ENCODE assay signal across 1 cellular context in the genomic region with DNA sequence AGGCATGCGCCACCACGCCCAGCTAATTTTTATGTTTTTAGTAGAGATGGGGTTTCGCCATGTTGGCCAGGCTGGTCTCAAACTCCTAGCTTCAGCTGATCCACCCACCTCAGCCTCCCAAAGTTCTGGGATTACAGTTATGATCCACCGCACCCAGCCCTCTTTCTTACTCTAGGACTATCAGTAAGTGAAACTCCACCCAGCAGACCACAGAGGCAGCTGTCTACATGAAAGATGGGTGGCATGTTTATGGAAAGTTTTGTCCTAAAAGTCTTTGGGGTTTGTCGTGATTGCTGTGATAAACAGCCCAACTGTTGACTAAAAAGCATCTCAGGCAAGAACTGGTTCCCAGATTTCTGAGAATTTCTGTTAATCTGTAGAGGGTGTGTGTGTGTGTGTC.
TF ChIP-seq lines count a peak whose summit lies in the region.

No MANE protein-coding gene starts in this region.

TF ChIP-seq in GM12878, 131 proteins besides CTCF, POLR2A, EP300 and RAD21:
- TF ChIP-seq, protein P1, sequence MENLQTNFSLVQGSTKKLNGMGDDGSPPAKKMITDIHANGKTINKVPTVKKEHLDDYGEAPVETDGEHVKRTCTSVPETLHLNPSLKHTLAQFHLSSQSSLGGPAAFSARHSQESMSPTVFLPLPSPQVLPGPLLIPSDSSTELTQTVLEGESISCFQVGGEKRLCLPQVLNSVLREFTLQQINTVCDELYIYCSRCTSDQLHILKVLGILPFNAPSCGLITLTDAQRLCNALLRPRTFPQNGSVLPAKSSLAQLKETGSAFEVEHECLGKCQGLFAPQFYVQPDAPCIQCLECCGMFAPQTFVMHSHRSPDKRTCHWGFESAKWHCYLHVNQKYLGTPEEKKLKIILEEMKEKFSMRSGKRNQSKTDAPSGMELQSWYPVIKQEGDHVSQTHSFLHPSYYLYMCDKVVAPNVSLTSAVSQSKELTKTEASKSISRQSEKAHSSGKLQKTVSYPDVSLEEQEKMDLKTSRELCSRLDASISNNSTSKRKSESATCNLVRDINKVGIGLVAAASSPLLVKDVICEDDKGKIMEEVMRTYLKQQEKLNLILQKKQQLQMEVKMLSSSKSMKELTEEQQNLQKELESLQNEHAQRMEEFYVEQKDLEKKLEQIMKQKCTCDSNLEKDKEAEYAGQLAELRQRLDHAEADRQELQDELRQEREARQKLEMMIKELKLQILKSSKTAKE (IDR thresholded peaks at IDR 0.05; ENCODE audit: low read depth, poor library complexity, severe bottlenecking): no peak
- TF ChIP-seq, protein P2, sequence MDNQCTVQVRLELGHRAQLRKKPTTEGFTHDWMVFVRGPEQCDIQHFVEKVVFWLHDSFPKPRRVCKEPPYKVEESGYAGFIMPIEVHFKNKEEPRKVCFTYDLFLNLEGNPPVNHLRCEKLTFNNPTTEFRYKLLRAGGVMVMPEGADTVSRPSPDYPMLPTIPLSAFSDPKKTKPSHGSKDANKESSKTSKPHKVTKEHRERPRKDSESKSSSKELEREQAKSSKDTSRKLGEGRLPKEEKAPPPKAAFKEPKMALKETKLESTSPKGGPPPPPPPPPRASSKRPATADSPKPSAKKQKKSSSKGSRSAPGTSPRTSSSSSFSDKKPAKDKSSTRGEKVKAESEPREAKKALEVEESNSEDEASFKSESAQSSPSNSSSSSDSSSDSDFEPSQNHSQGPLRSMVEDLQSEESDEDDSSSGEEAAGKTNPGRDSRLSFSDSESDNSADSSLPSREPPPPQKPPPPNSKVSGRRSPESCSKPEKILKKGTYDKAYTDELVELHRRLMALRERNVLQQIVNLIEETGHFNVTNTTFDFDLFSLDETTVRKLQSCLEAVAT (IDR thresholded peaks at IDR 0.05): 0 out of 2 replicates have a peak, but pooled peaks have one; percentile 31
- TF ChIP-seq KDM1A (IDR thresholded peaks at IDR 0.05; ENCODE audit: borderline replicate concordance): no peak
- no peak for TF ChIP-seq LARP7 (IDR thresholded peaks at IDR 0.05)
- TF ChIP-seq BRCA1 (IDR thresholded peaks at IDR 0.05; ENCODE audit: low read depth, low read length): no peak
- no peak for TF ChIP-seq SMARCA5 (IDR thresholded peaks at IDR 0.05)
- TF ChIP-seq RUNX3 (IDR thresholded peaks at IDR 0.05; ENCODE audit: low read length): peak; percentile 53
- no peak for TF ChIP-seq PAX8 (IDR thresholded peaks at IDR 0.05)
- 0 out of 2 replicates have a peak, but pooled peaks have one; percentile 18 for TF ChIP-seq EED (IDR thresholded peaks at IDR 0.05; ENCODE audit: low read depth)
- TF ChIP-seq YBX1 (IDR thresholded peaks at IDR 0.05): no peak
- peak in 1 of 2 experiments; percentile 45; a peak in 2 of 4 replicates for TF ChIP-seq IKZF2 (IDR thresholded peaks at IDR 0.05)
